Comparison of ENCODE assay signal across 11 cellular contexts in the genomic region with DNA sequence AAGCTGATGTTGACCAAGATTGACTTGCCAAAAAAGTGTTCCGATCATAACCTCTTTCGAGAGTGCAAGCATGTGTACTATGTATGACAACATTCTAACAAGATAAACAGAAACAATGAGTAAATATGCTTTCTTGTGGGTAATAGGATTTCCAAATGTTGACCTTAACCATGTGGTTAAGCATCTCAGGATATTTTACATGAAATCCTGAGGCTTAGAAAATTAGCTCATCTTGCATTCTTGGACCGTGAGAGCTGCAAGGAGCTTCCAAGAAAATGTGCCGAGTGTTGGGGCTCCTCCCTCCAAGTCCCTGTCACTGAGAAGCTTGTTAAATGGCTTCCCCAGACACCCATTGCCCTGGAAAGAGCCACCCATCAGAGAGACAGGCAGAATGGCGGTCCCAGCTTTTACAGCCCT.
DNase-seq lines count a peak whose midpoint lies in the region; ATAC-seq and TF ChIP-seq lines count a peak whose summit lies in the region.
"Had no signal": no experiment of that assay in that cellular context is flagged by ENCODE, and none has a peak within 500 bp of the region (broad histone marks: within the 10 kb centered on the region; RNA-seq: fewer than 3 reads in every experiment).

No MANE protein-coding gene starts in this region.

- no peaks in the 10 kb centered on the region for H3K36me3 ChIP-seq in brain microvascular endothelial cell (replicated peaks)

- no peak overlapping the region for H3K27ac Mint-ChIP-seq in effector memory CD8-positive, alpha-beta T cell

- no peaks in the 10 kb centered on the region for H3K27me3 Mint-ChIP-seq in effector memory CD8-positive, alpha-beta T cell

- in situ Hi-C loops in brain microvascular endothelial cell (cut with HindIII; ENCODE audit: low pct_ligation_motif_present, low sequenced_read_pairs): no loop called here

- no peaks in the 10 kb centered on the region for H3K4me1 Mint-ChIP-seq in effector memory CD8-positive, alpha-beta T cell (ENCODE audit: low read depth in 2 of 2)

- TF ChIP-seq CTCF in brain microvascular endothelial cell (IDR thresholded peaks at IDR 0.05; ENCODE audit: low read depth, low read length, missing control alignments): no peak

- H3K9me3 Mint-ChIP-seq in effector memory CD8-positive, alpha-beta T cell: no peaks in the 10 kb centered on the region

- no peaks in the 10 kb centered on the region for H3K27me3 ChIP-seq in brain microvascular endothelial cell (replicated peaks)

- H3K4me3 ChIP-seq in brain microvascular endothelial cell (ENCODE audit: low read depth, low read length) (no peak overlapping the region), skeletal muscle cell (ENCODE audit: low read depth, low read length) (no peak overlapping the region)

- no peak for ATAC-seq in effector memory CD8-positive, alpha-beta T cell (replicated peaks)
- ATAC-seq in HG02798 (IDR thresholded peaks at IDR 0.05; ENCODE audit: poor library complexity, unreplicated experiment): no peak
- ATAC-seq: foreskin keratinocyte had no signal

- no peak overlapping the region for H3K27ac ChIP-seq in brain microvascular endothelial cell
- H3K27ac ChIP-seq: foreskin keratinocyte had no signal

- H3K4me3 Mint-ChIP-seq in effector memory CD8-positive, alpha-beta T cell: no peak overlapping the region

- DNase-seq in GM04503 (ENCODE audit: low read depth) (peak; percentile 92), brain microvascular endothelial cell (peak; percentile 22), left kidney (ENCODE audit: low read depth, low spot score) (peak; percentile 58), skeletal muscle cell (ENCODE audit: low read depth) (peak; percentile 11), NCI-H128 (lab: John Stamatoyannopoulos, UW; ENCODE audit: unreplicated experiment) (no peak)
- DNase-seq in effector memory CD8-positive, alpha-beta T cell: no peak
- DNase-seq in activated effector memory CD4-positive, alpha-beta T cell treated with Interleukin-2 at 50 U/mL for 16 hours: no peak
- DNase-seq: foreskin keratinocyte, NCI-H2029 treated with DMSO at 0.1 percent for 48 hours, OCI-M1 had no signal

- no peaks in the 10 kb centered on the region for H3K36me3 Mint-ChIP-seq in effector memory CD8-positive, alpha-beta T cell (ENCODE audit: insufficient read depth)

Comparison
In these comparisons a context has a peak if more than half of its experiments do, and no peak if none do; other contexts are left out.
1. DNase-seq: peak in GM04503 (single experiment), brain microvascular endothelial cell (single experiment), left kidney (single experiment) and skeletal muscle cell (single experiment); none in effector memory CD8-positive, alpha-beta T cell (0 of 3), NCI-H128 (single experiment) and activated effector memory CD4-positive, alpha-beta T cell treated with Interleukin-2 at 50 U/mL for 16 hours (single experiment).